In the genomic region with DNA sequence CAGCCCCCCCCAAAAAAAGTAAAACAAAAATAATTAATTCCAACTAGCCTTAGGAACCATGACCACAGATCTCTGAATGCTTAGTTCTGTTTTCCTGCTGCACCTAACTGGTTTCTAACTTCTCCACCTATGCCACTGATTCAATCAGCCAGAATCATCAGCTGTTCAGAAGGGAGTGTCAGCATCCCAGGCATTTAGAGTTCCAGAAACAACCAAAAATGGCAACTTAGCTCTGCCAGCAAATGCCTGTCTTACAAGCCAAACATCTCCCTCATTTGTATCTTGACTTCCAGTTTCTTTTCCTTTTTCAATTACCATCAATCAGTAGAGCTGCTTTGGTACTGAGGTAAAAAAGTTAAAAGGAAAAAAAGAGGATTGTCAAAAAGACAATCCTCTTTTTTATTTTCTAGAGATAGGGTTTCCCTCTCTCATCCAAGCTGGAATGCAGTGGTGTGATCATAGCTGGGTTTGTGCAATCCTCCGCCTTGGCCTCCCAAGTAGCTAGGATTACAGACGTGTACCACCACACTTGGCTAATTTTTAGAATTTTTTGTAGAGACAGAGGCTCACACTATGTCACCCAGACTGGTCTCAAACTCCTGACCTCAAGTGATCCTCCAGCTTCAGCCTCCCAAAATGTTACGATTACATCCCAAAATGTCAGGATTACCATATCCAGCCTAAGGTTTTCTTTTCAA, we compare ENCODE assay signal across 19 cellular contexts. TPM values are rescaled to one million over a fixed set of nuclear protein-coding genes. Genes with fewer than 3 reads are reported as not detected.
A peak's percentile ranks its signal among the peaks of the same experiment; 100 is the strongest.
DNase-seq lines count a peak whose midpoint lies in the region; ATAC-seq and TF ChIP-seq lines count a peak whose summit lies in the region.
"Had no signal": no experiment of that assay in that cellular context is flagged by ENCODE, and none has a peak within 500 bp of the region (broad histone marks: within the 10 kb centered on the region; RNA-seq: fewer than 3 reads in every experiment).

No MANE protein-coding gene starts in this region.

- WGBS in mesodermal cell (ENCODE audit: insufficient coverage in 2 of 2), 2 experiments: 93 to 100% methylated on average over 1 to 2 of the region's 3 CpGs

- POLR2A ChIA-PET in CD4-positive, alpha-beta memory T cell (lab: Charles Lee; ENCODE audit: partially characterized antibody): no interaction called here

- no peaks in the 10 kb centered on the region for H3K27me3 ChIP-seq in CD4-positive, alpha-beta memory T cell (ENCODE audit: insufficient read depth, low read length)
- no peaks in the 10 kb centered on the region for H3K27me3 ChIP-seq in dorsolateral prefrontal cortex

- H3K4me1 Mint-ChIP-seq in CD4-positive, alpha-beta memory T cell: peaks cover 0 to 3% (median 0%) of the 10 kb centered on the region in 4 donors
- peaks cover 23 to 38% of the 10 kb centered on the region in 2 donors for H3K4me1 Mint-ChIP-seq in stimulated activated naive B cell treated with anti-CD40 and anti-IgM and Interleukin-4, amounts not matched to agents 10 μg/mL and 1 μg/mL and 100 μg/mL, for 72 hours
- peaks cover 5% of the 10 kb centered on the region for H3K4me1 Mint-ChIP-seq in activated T-helper 2 cell treated with anti-CD3 and anti-CD28 coated beads, Interferon-gamma antibody, Interleukin-2, Interleukin-4, amounts not matched to agents 10 μg/mL and 5 μg/mL and 100 μg/mL, durations not matched to agents 14 hours and 24 hours and 36 hours (ENCODE audit: low read depth)
- H3K4me1 Mint-ChIP-seq in glutamatergic neuron (ENCODE audit: low read depth, unreplicated experiment): no peaks in the 10 kb centered on the region

- no peaks in the 10 kb centered on the region for H3K4me1 ChIP-seq in CD4-positive, alpha-beta memory T cell (ENCODE audit: insufficient read depth, low read length)
- peaks cover 21% of the 10 kb centered on the region for H3K4me1 ChIP-seq in mesodermal cell (ENCODE audit: control insufficient read depth, insufficient read depth, low read length, poor library complexity, severe bottlenecking)

- ATAC-seq in stimulated activated naive B cell treated with anti-CD40 and anti-IgM and Interleukin-4, amounts not matched to agents 10 μg/mL and 1 μg/mL and 100 μg/mL, for 72 hours (replicated peaks): no peak
- ATAC-seq in GM19452 (IDR thresholded peaks at IDR 0.05; ENCODE audit: unreplicated experiment): no peak
- ATAC-seq: activated CD8-positive, alpha-beta T cell treated with anti-CD3 and anti-CD28 coated beads for 36 hours; HCT116; naive thymus-derived CD8-positive, alpha-beta T cell; Panc1 had no signal

- no peak overlapping the region for H3K4me3 ChIP-seq in CD4-positive, alpha-beta memory T cell (ENCODE audit: low read length in 2 of 2)
- H3K4me3 ChIP-seq in dorsolateral prefrontal cortex (no peak overlapping the region), mesodermal cell (ENCODE audit: extremely low read depth, insufficient read depth, low read length, poor library complexity, severe bottlenecking) (no peak overlapping the region)

- no peaks in the 10 kb centered on the region for H3K9me3 ChIP-seq in CD4-positive, alpha-beta memory T cell (ENCODE audit: control insufficient read depth in 1 of 2, low read length in 2 of 2)
- no peaks in the 10 kb centered on the region for H3K9me3 ChIP-seq in mesodermal cell (ENCODE audit: control insufficient read depth, low read length)
- H3K9me3 ChIP-seq: SK-N-SH had no signal

- intact Hi-C loops in CD4-positive, alpha-beta memory T cell (cut with micrococcal nuclease): no loop called here
- intact Hi-C loops in dorsolateral prefrontal cortex (cut with DNase I): loop anchor here in 1 of 2 donors (5.0 to 10.0 kb wide), 2 partner anchors 164 to 219 kb away; partner anchors contain the start of genes ALKBH1, GSTZ1, POMT2 and SLIRP
- intact Hi-C loops in activated T-helper 2 cell treated with anti-CD3 and anti-CD28 coated beads, Interferon-gamma antibody, Interleukin-2, Interleukin-4, amounts not matched to agents 10 μg/mL and 5 μg/mL and 100 μg/mL, durations not matched to agents 14 hours and 24 hours and 36 hours (cut with micrococcal nuclease): no loop called here

- H3K36me3 Mint-ChIP-seq in CD4-positive, alpha-beta memory T cell: peaks cover 37 to 51% of the 10 kb centered on the region in 2 donors
- H3K36me3 Mint-ChIP-seq in stimulated activated naive B cell treated with anti-CD40 and anti-IgM and Interleukin-4, amounts not matched to agents 10 μg/mL and 1 μg/mL and 100 μg/mL, for 72 hours: peaks cover 17 to 34% of the 10 kb centered on the region in 2 donors
- H3K36me3 Mint-ChIP-seq in activated T-helper 2 cell treated with anti-CD3 and anti-CD28 coated beads, Interferon-gamma antibody, Interleukin-2, Interleukin-4, amounts not matched to agents 10 μg/mL and 5 μg/mL and 100 μg/mL, durations not matched to agents 14 hours and 24 hours and 36 hours (ENCODE audit: low read depth): peaks cover 26% of the 10 kb centered on the region
- no peaks in the 10 kb centered on the region for H3K36me3 Mint-ChIP-seq in glutamatergic neuron (ENCODE audit: unreplicated experiment)

- CTCF ChIA-PET in CD4-positive, alpha-beta memory T cell (lab: Charles Lee; ENCODE audit: partially characterized antibody): interaction anchor here (1.4 kb wide), 1 partner anchor 9 kb away, joined by 3 read pairs; no protein-coding TSS in a partner anchor

- no peak overlapping the region for H3K27ac ChIP-seq in CD4-positive, alpha-beta memory T cell (ENCODE audit: low read depth, low read length)
- H3K27ac ChIP-seq in dorsolateral prefrontal cortex (peak overlapping the region in 54 of 59 donors; percentile 22 to 92 (median 81)), mesodermal cell (ENCODE audit: low read depth, low read length, severe bottlenecking) (peak overlapping the region; percentile 84)
- H3K27ac ChIP-seq: epithelial cell of prostate had no signal

- H3K4me3 Mint-ChIP-seq in CD4-positive, alpha-beta memory T cell: no peak overlapping the region
- no peak overlapping the region for H3K4me3 Mint-ChIP-seq in stimulated activated naive B cell treated with anti-CD40 and anti-IgM and Interleukin-4, amounts not matched to agents 10 μg/mL and 1 μg/mL and 100 μg/mL, for 72 hours
- H3K4me3 Mint-ChIP-seq in activated T-helper 2 cell treated with anti-CD3 and anti-CD28 coated beads, Interferon-gamma antibody, Interleukin-2, Interleukin-4, amounts not matched to agents 10 μg/mL and 5 μg/mL and 100 μg/mL, durations not matched to agents 14 hours and 24 hours and 36 hours (ENCODE audit: low read depth): no peak overlapping the region
- no peak overlapping the region for H3K4me3 Mint-ChIP-seq in glutamatergic neuron (ENCODE audit: unreplicated experiment)
- H3K4me3 Mint-ChIP-seq: activated CD8-positive, alpha-beta T cell treated with anti-CD3 and anti-CD28 coated beads for 36 hours; activated T-helper 1 cell treated with anti-CD3 and anti-CD28 coated beads, Interleukin-12 subunit alpha, Interleukin-12 subunit beta, Interleukin-2, Interleukin-4 antibody, amounts not matched to agents 30 ng/mL and 10 ng/mL and 1 ng/mL, durations not matched to agents 14 hours and 24 hours and 36 hours; naive thymus-derived CD8-positive, alpha-beta T cell had no signal

- H3K36me3 ChIP-seq in CD4-positive, alpha-beta memory T cell (ENCODE audit: insufficient read depth, low read length): peaks cover 7% of the 10 kb centered on the region
- peaks cover 37% of the 10 kb centered on the region for H3K36me3 ChIP-seq in mesodermal cell (ENCODE audit: control insufficient read depth, insufficient read depth, low read length)

- no peaks in the 10 kb centered on the region for H3K27me3 Mint-ChIP-seq in CD4-positive, alpha-beta memory T cell
- H3K27me3 Mint-ChIP-seq in stimulated activated naive B cell treated with anti-CD40 and anti-IgM and Interleukin-4, amounts not matched to agents 10 μg/mL and 1 μg/mL and 100 μg/mL, for 72 hours: no peaks in the 10 kb centered on the region
- H3K27me3 Mint-ChIP-seq in activated T-helper 2 cell treated with anti-CD3 and anti-CD28 coated beads, Interferon-gamma antibody, Interleukin-2, Interleukin-4, amounts not matched to agents 10 μg/mL and 5 μg/mL and 100 μg/mL, durations not matched to agents 14 hours and 24 hours and 36 hours (ENCODE audit: low read depth): no peaks in the 10 kb centered on the region
- no peaks in the 10 kb centered on the region for H3K27me3 Mint-ChIP-seq in glutamatergic neuron (ENCODE audit: unreplicated experiment)
- H3K27me3 Mint-ChIP-seq: activated CD8-positive, alpha-beta T cell treated with anti-CD3 and anti-CD28 coated beads for 36 hours; naive thymus-derived CD8-positive, alpha-beta T cell had no signal

- peak overlapping the region in 4 of 7 donors; percentile 32 to 78 (median 58) for H3K27ac Mint-ChIP-seq in CD4-positive, alpha-beta memory T cell
- H3K27ac Mint-ChIP-seq in stimulated activated naive B cell treated with anti-CD40 and anti-IgM and Interleukin-4, amounts not matched to agents 10 μg/mL and 1 μg/mL and 100 μg/mL, for 72 hours: peak overlapping the region; percentile 20
- H3K27ac Mint-ChIP-seq in activated T-helper 2 cell treated with anti-CD3 and anti-CD28 coated beads, Interferon-gamma antibody, Interleukin-2, Interleukin-4, amounts not matched to agents 10 μg/mL and 5 μg/mL and 100 μg/mL, durations not matched to agents 14 hours and 24 hours and 36 hours: no peak overlapping the region
- H3K27ac Mint-ChIP-seq in glutamatergic neuron (ENCODE audit: unreplicated experiment): no peak overlapping the region
- H3K27ac Mint-ChIP-seq: activated CD8-positive, alpha-beta T cell treated with anti-CD3 and anti-CD28 coated beads for 36 hours; activated T-helper 1 cell treated with anti-CD3 and anti-CD28 coated beads, Interleukin-12 subunit alpha, Interleukin-12 subunit beta, Interleukin-2, Interleukin-4 antibody, amounts not matched to agents 30 ng/mL and 10 ng/mL and 1 ng/mL, durations not matched to agents 14 hours and 24 hours and 36 hours had no signal

- no peaks in the 10 kb centered on the region for H3K9me3 Mint-ChIP-seq in CD4-positive, alpha-beta memory T cell
- no peaks in the 10 kb centered on the region for H3K9me3 Mint-ChIP-seq in stimulated activated naive B cell treated with anti-CD40 and anti-IgM and Interleukin-4, amounts not matched to agents 10 μg/mL and 1 μg/mL and 100 μg/mL, for 72 hours
- H3K9me3 Mint-ChIP-seq in activated T-helper 2 cell treated with anti-CD3 and anti-CD28 coated beads, Interferon-gamma antibody, Interleukin-2, Interleukin-4, amounts not matched to agents 10 μg/mL and 5 μg/mL and 100 μg/mL, durations not matched to agents 14 hours and 24 hours and 36 hours: no peaks in the 10 kb centered on the region
- no peaks in the 10 kb centered on the region for H3K9me3 Mint-ChIP-seq in glutamatergic neuron (ENCODE audit: unreplicated experiment)
- H3K9me3 Mint-ChIP-seq: activated CD8-positive, alpha-beta T cell treated with anti-CD3 and anti-CD28 coated beads for 36 hours; activated T-helper 1 cell treated with anti-CD3 and anti-CD28 coated beads, Interleukin-12 subunit alpha, Interleukin-12 subunit beta, Interleukin-2, Interleukin-4 antibody, amounts not matched to agents 30 ng/mL and 10 ng/mL and 1 ng/mL, durations not matched to agents 14 hours and 24 hours and 36 hours; naive thymus-derived CD8-positive, alpha-beta T cell had no signal

- DNase-seq in CD4-positive, alpha-beta memory T cell: no peak
- DNase-seq in dorsolateral prefrontal cortex: no peak
- DNase-seq in stimulated activated naive B cell treated with anti-CD40 and anti-IgM and Interleukin-4, amounts not matched to agents 10 μg/mL and 1 μg/mL and 100 μg/mL, for 72 hours: no peak
- DNase-seq in stimulated activated CD4-positive, alpha-beta T cell treated with anti-CD3 and anti-CD28 coated beads, Interleukin-4, amount 100 ng/mL, for 4 hours: no peak
- no peak for DNase-seq in activated T-helper 2 cell treated with anti-CD3 and anti-CD28 coated beads, Interferon-gamma antibody, Interleukin-2, Interleukin-4, amounts not matched to agents 10 μg/mL and 5 μg/mL and 100 μg/mL, durations not matched to agents 14 hours and 24 hours and 36 hours (ENCODE audit: low spot score)
- no peak for DNase-seq in glutamatergic neuron
- DNase-seq: activated CD8-positive, alpha-beta T cell treated with anti-CD3 and anti-CD28 coated beads for 36 hours; amniotic stem cell; GDM1; naive thymus-derived CD8-positive, alpha-beta T cell; SK-N-SH had no signal

- no peak for TF ChIP-seq CTCF in dorsolateral prefrontal cortex (IDR thresholded peaks at IDR 0.05 in 54 of 56, conservative IDR thresholded peaks at IDR 0.05 in 2 of 56; ENCODE audit: low read depth in 1 of 56, partially characterized antibody in 56 of 56)
- TF ChIP-seq CTCF in glutamatergic neuron (IDR thresholded peaks at IDR 0.05; ENCODE audit: partially characterized antibody, unreplicated experiment): no peak

RNA-seq across cellular contexts. Expression of gene ISM2, which starts 45.2 kb away (rescaled TPM):
- not detected for total RNA-seq in CD4-positive, alpha-beta memory T cell
- polyA plus RNA-seq in CD4-positive, alpha-beta memory T cell: not detected
- 1 to 10 TPM in 46 of 120 experiments, under 1 TPM in 69, not detected in 5; 0.19 to 3.2 (median 0.90) TPM for total RNA-seq in dorsolateral prefrontal cortex
- 0.29 TPM for polyA plus RNA-seq in mesodermal cell (2013, experiment 1 of 2)
- 0.56 TPM for polyA plus RNA-seq in mesodermal cell (2013, experiment 2 of 2)
- total RNA-seq in activated T-helper 2 cell treated with anti-CD3 and anti-CD28 coated beads, Interferon-gamma antibody, Interleukin-2, Interleukin-4, amounts not matched to agents 10 μg/mL and 5 μg/mL and 100 μg/mL, durations not matched to agents 14 hours and 24 hours and 36 hours: 0.11 TPM in 1 of 2 replicates, not detected in the other
- not detected for total RNA-seq in glutamatergic neuron (ENCODE audit: unreplicated experiment)
- total RNA-seq: left lobe of liver; naive thymus-derived CD8-positive, alpha-beta T cell; urinary bladder had no signal
- polyA plus RNA-seq: naive thymus-derived CD8-positive, alpha-beta T cell had no signal

Comparison
In these comparisons a context has a peak if more than half of its experiments do, and no peak if none do; other contexts are left out.
1. H3K27ac Mint-ChIP-seq: peak in CD4-positive, alpha-beta memory T cell (4 of 7) and stimulated activated naive B cell treated with anti-CD40 and anti-IgM and Interleukin-4, amounts not matched to agents 10 μg/mL and 1 μg/mL and 100 μg/mL, for 72 hours (single experiment); none in activated T-helper 2 cell treated with anti-CD3 and anti-CD28 coated beads, Interferon-gamma antibody, Interleukin-2, Interleukin-4, amounts not matched to agents 10 μg/mL and 5 μg/mL and 100 μg/mL, durations not matched to agents 14 hours and 24 hours and 36 hours (single experiment) and glutamatergic neuron (single experiment).